8 cellular contexts compared by ENCODE assay signal in the genomic region with DNA sequence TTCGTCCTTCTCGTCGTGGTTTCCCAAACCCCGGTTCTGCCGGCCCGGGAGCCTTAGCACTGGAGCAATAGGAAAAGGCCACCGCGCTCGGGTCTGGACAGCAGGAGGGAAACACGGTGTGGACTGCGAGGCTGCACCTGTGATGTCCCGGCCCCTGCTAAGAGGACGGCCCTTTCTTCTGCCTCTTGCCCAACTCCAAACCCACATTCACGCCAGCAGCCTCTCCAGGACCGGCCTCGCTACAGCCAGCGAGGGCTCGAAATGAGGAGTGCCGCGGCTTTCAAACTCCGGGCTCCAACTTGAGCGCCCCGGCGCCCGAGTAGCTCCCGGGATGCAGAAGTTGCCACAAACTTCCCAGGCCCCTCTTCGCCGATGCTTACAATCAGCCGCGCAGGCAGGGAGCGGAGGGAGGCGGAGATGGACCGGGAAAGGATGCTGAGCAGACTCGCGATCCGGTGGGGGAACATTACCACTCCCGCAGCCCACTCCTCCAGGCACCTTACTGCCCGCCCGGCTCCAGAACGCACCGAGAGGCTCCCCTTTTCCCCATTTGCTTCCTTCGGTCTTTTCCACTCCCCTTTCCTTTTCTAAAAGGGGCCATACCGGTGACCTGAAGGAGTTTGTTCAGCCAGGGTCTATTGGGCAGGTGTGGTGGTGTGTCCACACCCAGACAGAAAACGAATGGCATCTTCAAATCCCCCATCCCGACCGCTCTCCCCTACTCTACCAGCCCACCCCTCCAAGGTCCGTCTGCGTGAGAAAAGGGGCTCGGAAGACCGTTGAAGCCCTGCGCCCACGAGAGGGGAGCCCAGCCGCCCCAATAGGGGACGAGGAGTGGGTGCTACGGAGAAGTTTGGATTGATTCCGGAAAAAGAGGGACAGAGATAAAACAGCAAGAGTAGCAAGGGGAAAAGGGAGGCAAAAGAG. TPM values are rescaled to one million over a fixed set of nuclear protein-coding genes. Genes with fewer than 3 reads are reported as not detected.
DNase-seq lines count a peak whose midpoint lies in the region; ATAC-seq and TF ChIP-seq lines count a peak whose summit lies in the region.

No MANE protein-coding gene starts in this region.

- peak overlapping the region; percentile 36 for H3K4me3 ChIP-seq in epithelial cell of esophagus (ENCODE audit: low read length)
- peak overlapping the region; percentile 81 to 82 for H3K4me3 ChIP-seq in muscle layer of duodenum (ENCODE audit: low read depth in 1 of 2, low read length in 2 of 2)
- peak overlapping the region; percentile 51 to 74 (median 62) for H3K4me3 ChIP-seq in tibial nerve

- H3K27ac ChIP-seq in muscle layer of duodenum (ENCODE audit: low read length) (peak overlapping the region; percentile 4), tibial nerve (peak overlapping the region; percentile 10 to 76 (median 74))

- H3K9me3 ChIP-seq in muscle layer of duodenum (ENCODE audit: control insufficient read depth in 1 of 2, low read length in 2 of 2) (peaks cover 0 to 3% of the 10 kb centered on the region in 2 donors), tibial nerve (no peaks in the 10 kb centered on the region)

- no peak for TF ChIP-seq EP300 in tibial nerve (IDR thresholded peaks at IDR 0.05)

- H3K4me1 Mint-ChIP-seq in activated CD4-positive, alpha-beta T cell treated with anti-CD3 and anti-CD28 coated beads, Interleukin-2, amount 10 ng/mL, durations not matched to agents 24 days and 14 days, result peaks cover 29% of the 10 kb centered on the region

- DNase-seq in NCI-H146 (lab: John Stamatoyannopoulos, UW) (peak; percentile 44), NCI-H146 treated with DMSO at 0.1 percent for 48 hours (lab: John Stamatoyannopoulos, UW; ENCODE audit: unreplicated experiment) (no peak), epithelial cell of esophagus (ENCODE audit: low read depth) (no peak), tibial nerve (ENCODE audit: low spot score in 2 of 2) (no peak)
- peak; percentile 79 for DNase-seq in activated CD4-positive, alpha-beta T cell treated with anti-CD3 and anti-CD28 coated beads, Interleukin-2, amount 10 ng/mL, durations not matched to agents 24 days and 14 days

- ATAC-seq in HG02798 (IDR thresholded peaks at IDR 0.05; ENCODE audit: poor library complexity, unreplicated experiment) (no peak), HG02588 (IDR thresholded peaks at IDR 0.05; ENCODE audit: unreplicated experiment) (no peak)

- H3K4me3 Mint-ChIP-seq in activated CD4-positive, alpha-beta T cell treated with anti-CD3 and anti-CD28 coated beads, Interleukin-2, amount 10 ng/mL, durations not matched to agents 24 days and 14 days, result peak overlapping the region; percentile 88

- H3K27ac Mint-ChIP-seq in activated CD4-positive, alpha-beta T cell treated with anti-CD3 and anti-CD28 coated beads, Interleukin-2, amount 10 ng/mL, durations not matched to agents 24 days and 14 days, result peak overlapping the region; percentile 99

- H3K36me3 ChIP-seq in muscle layer of duodenum (ENCODE audit: control insufficient read depth in 1 of 2, insufficient read depth in 2 of 2, low read length in 2 of 2), result no peaks in the 10 kb centered on the region
- no peaks in the 10 kb centered on the region for H3K36me3 ChIP-seq in tibial nerve

- 1 to 2% methylated on average over 38 to 56 of the region's 56 CpGs for WGBS in tibial nerve, 2 donors

- no peaks in the 10 kb centered on the region for H3K9me3 Mint-ChIP-seq in activated CD4-positive, alpha-beta T cell treated with anti-CD3 and anti-CD28 coated beads, Interleukin-2, amount 10 ng/mL, durations not matched to agents 24 days and 14 days

- H3K4me1 ChIP-seq in muscle layer of duodenum (ENCODE audit: control insufficient read depth in 1 of 2, insufficient read depth in 2 of 2, low read length in 2 of 2) (peaks cover 0 to 24% of the 10 kb centered on the region in 2 donors), tibial nerve (peaks cover 0 to 31% (median 15%) of the 10 kb centered on the region in 4 donors)

- intact Hi-C loops in activated CD4-positive, alpha-beta T cell treated with anti-CD3 and anti-CD28 coated beads, Interleukin-2, amount 10 ng/mL, durations not matched to agents 24 days and 14 days (cut with micrococcal nuclease), result loop anchor here (1.0 to 5.0 kb wide), 3 partner anchors 20 to 428 kb away; no protein-coding TSS in a partner anchor

- no peaks in the 10 kb centered on the region for H3K27me3 Mint-ChIP-seq in activated CD4-positive, alpha-beta T cell treated with anti-CD3 and anti-CD28 coated beads, Interleukin-2, amount 10 ng/mL, durations not matched to agents 24 days and 14 days

- peaks cover 83% of the 10 kb centered on the region for H3K36me3 Mint-ChIP-seq in activated CD4-positive, alpha-beta T cell treated with anti-CD3 and anti-CD28 coated beads, Interleukin-2, amount 10 ng/mL, durations not matched to agents 24 days and 14 days (ENCODE audit: low read depth)

- no peak for TF ChIP-seq POLR2A in tibial nerve (IDR thresholded peaks at IDR 0.05)

- H3K27me3 ChIP-seq in muscle layer of duodenum (ENCODE audit: low read depth, low read length) (no peaks in the 10 kb centered on the region), tibial nerve (peaks cover 0 to 26% of the 10 kb centered on the region in 2 donors)

- TF ChIP-seq CTCF in epithelial cell of esophagus (IDR thresholded peaks at IDR 0.05; ENCODE audit: insufficient read depth, low read depth, low read length, missing control alignments) (no peak), tibial nerve (IDR thresholded peaks at IDR 0.05) (no peak)

RNA-seq across cellular contexts. Expression of a gene that starts 18.8 kb away (rescaled TPM):
- total RNA-seq in activated CD4-positive, alpha-beta T cell treated with anti-CD3 and anti-CD28 coated beads, Interleukin-2, amount 10 ng/mL, durations not matched to agents 24 days and 14 days, result 561 and 571 TPM in 2 replicates
- total RNA-seq in tibial nerve, result 10 to 100 TPM; 28.5 to 48.5 (median 42.8) TPM

Comparison
In these comparisons a context has a peak if more than half of its experiments do, and no peak if none do; other contexts are left out.
1. DNase-seq: peak in NCI-H146 (single experiment) and activated CD4-positive, alpha-beta T cell treated with anti-CD3 and anti-CD28 coated beads, Interleukin-2, amount 10 ng/mL, durations not matched to agents 24 days and 14 days (single experiment); none in NCI-H146 treated with DMSO at 0.1 percent for 48 hours (single experiment), epithelial cell of esophagus (single experiment) and tibial nerve (0 of 2).
2. RNA of a gene that starts 18.8 kb away (total RNA-seq): 561 to 571 TPM in activated CD4-positive, alpha-beta T cell treated with anti-CD3 and anti-CD28 coated beads, Interleukin-2, amount 10 ng/mL, durations not matched to agents 24 days and 14 days; 28.5 to 48.5 TPM in tibial nerve; every median in the first group is over 10 times any median in the second.
3. Peak in every context shown above with its lines, with median percentiles within 50 percentile points of each other: H3K4me3 ChIP-seq.